Comparison of ENCODE assay signal across 19 cellular contexts in genomic region chr5:154207204-154207603, GRCh38. TPM values are rescaled to one million over a fixed set of nuclear protein-coding genes. Genes with fewer than 3 reads are reported as not detected.
A peak's percentile ranks its signal among the peaks of the same experiment; 100 is the strongest.
DNase-seq lines count a peak whose midpoint lies in the region; ATAC-seq and TF ChIP-seq lines count a peak whose summit lies in the region.
"Had no signal": no experiment of that assay in that cellular context is flagged by ENCODE, and none has a peak within 500 bp of the region (broad histone marks: within the 10 kb centered on the region; RNA-seq: fewer than 3 reads in every experiment).

No MANE protein-coding gene starts in this region.

- H3K4me1 ChIP-seq in IMR-90 (ENCODE audit: control insufficient read depth, insufficient read depth, low read length) = peaks cover 16% of the 10 kb centered on the region
- H3K4me1 ChIP-seq in mesenchymal stem cell (ENCODE audit: control insufficient read depth, insufficient read depth, low read depth, low read length) = peaks cover 3% of the 10 kb centered on the region
- peaks cover 23 to 35% of the 10 kb centered on the region in 2 experiments for H3K4me1 ChIP-seq in trophoblast cell (ENCODE audit: control insufficient read depth in 1 of 2, insufficient read depth in 2 of 2, low read length in 2 of 2)
- H3K4me1 ChIP-seq: BE2C had no signal

- H2AFZ ChIP-seq in IMR-90 (replicated peaks; ENCODE audit: low read length, poor library complexity) (no peak overlapping the region), mesenchymal stem cell (ENCODE audit: low read depth, low read length) (no peak overlapping the region), trophoblast cell (ENCODE audit: insufficient read depth, low read length, poor library complexity) (no peak overlapping the region)
- H2AFZ ChIP-seq: GM23248 had no signal

- CTCF ChIA-PET in IMR-90 (lab: Yijun Ruan, JAX) = interaction anchor here (1.4 kb wide), 1 partner anchor 10 kb away, joined by 6 read pairs; no protein-coding TSS in a partner anchor

- H3K36me3 ChIP-seq in IMR-90 (ENCODE audit: control insufficient read depth, insufficient read depth, low read length) (peaks cover 5% of the 10 kb centered on the region), mesenchymal stem cell (ENCODE audit: control insufficient read depth in 1 of 2, insufficient read depth in 2 of 2, low read depth in 1 of 2, low read length in 2 of 2) (peaks cover 0 to 40% of the 10 kb centered on the region in 2 experiments), trophoblast cell (ENCODE audit: control insufficient read depth in 1 of 2, insufficient read depth in 2 of 2, low read length in 2 of 2) (peaks cover 8 to 20% of the 10 kb centered on the region in 2 experiments)
- H3K36me3 ChIP-seq: BE2C, HAP-1 had no signal

- peaks cover 39 to 92% of the 10 kb centered on the region in 2 experiments for H3K79me1 ChIP-seq in IMR-90 (ENCODE audit: low read depth in 1 of 2, low read length in 2 of 2)
- peaks cover 60% of the 10 kb centered on the region for H3K79me1 ChIP-seq in mesenchymal stem cell (replicated peaks; ENCODE audit: low read length, poor library complexity, severe bottlenecking)
- peaks cover 13% of the 10 kb centered on the region for H3K79me1 ChIP-seq in trophoblast cell (ENCODE audit: low read length)

- H4K12ac ChIP-seq in trophoblast cell (ENCODE audit: low read depth, low read length) = no peak overlapping the region

- H2BK120ac ChIP-seq in IMR-90 (ENCODE audit: low read depth, low read length) (no peak overlapping the region), mesenchymal stem cell (ENCODE audit: low read depth, low read length) (no peak overlapping the region), trophoblast cell (ENCODE audit: insufficient read depth, low read length, poor library complexity) (peak overlapping the region; percentile 40)

- TF ChIP-seq RAD21 in IMR-90 (IDR thresholded peaks at IDR 0.05; ENCODE audit: low read length) = no peak

- H3K14ac ChIP-seq in IMR-90 (replicated peaks; ENCODE audit: low read depth, low read length) (no peak overlapping the region), mesenchymal stem cell (ENCODE audit: low read length in 2 of 2) (no peak overlapping the region), trophoblast cell (ENCODE audit: low read length) (no peak overlapping the region)

- H3K18ac ChIP-seq in IMR-90 (ENCODE audit: low read depth, low read length) = no peak overlapping the region
- peak overlapping the region in 1 of 2 experiments; percentile 23 for H3K18ac ChIP-seq in mesenchymal stem cell (ENCODE audit: low read depth in 1 of 2, low read length in 2 of 2)
- H3K18ac ChIP-seq in trophoblast cell (ENCODE audit: low read length) = peak overlapping the region; percentile 63

- DNase-seq in IMR-90 = no peak
- DNase-seq in T-helper 17 cell = no peak
- DNase-seq in mesenchymal stem cell = no peak
- no peak for DNase-seq in trophoblast cell
- no peak for DNase-seq in SW480 (ENCODE audit: low spot score)
- DNase-seq in NCI-H2196 treated with DMSO at 0.1 percent for 48 hours (lab: John Stamatoyannopoulos, UW; ENCODE audit: unreplicated experiment) = no peak
- DNase-seq: ACHN; BE2C; CD4-positive, CD25-positive, alpha-beta regulatory T cell; CD8-positive, alpha-beta memory T cell; COR-L47; DMS 273 treated with DMSO at 0.1 percent for 48 hours; DMS53; DND-41; EL; GM23248 had no signal

- ATAC-seq in IMR-90 (ENCODE audit: low read depth) = no peak
- no peak for ATAC-seq in T-helper 17 cell
- no peak for ATAC-seq in HG03565 (IDR thresholded peaks at IDR 0.05; ENCODE audit: unreplicated experiment)
- ATAC-seq: GM12878 had no signal

- H2AK5ac ChIP-seq in IMR-90 (ENCODE audit: low read depth, low read length) (peak overlapping the region; percentile 11; the same call in 1 of the 2 replicates), mesenchymal stem cell (ENCODE audit: low read length, severe bottlenecking) (no peak overlapping the region), trophoblast cell (ENCODE audit: low read length) (no peak overlapping the region)

- H2BK12ac ChIP-seq in mesenchymal stem cell (ENCODE audit: low read length in 2 of 2) = peak overlapping the region in 1 of 2 experiments; percentile 37
- H2BK12ac ChIP-seq in trophoblast cell (ENCODE audit: low read length) = peak overlapping the region; percentile 10

- TF ChIP-seq POLR2A in IMR-90 (IDR thresholded peaks at IDR 0.05; ENCODE audit: low read depth, low read length) = no peak

- no peak overlapping the region for H3K4me3 ChIP-seq in IMR-90 (ENCODE audit: insufficient read depth, low read depth, low read length)
- H3K4me3 ChIP-seq in mesenchymal stem cell (ENCODE audit: insufficient read depth in 1 of 2, low read depth in 1 of 2, low read length in 2 of 2) = no peak overlapping the region
- no peak overlapping the region for H3K4me3 ChIP-seq in trophoblast cell (ENCODE audit: low read depth, low read length)
- H3K4me3 ChIP-seq: GM12878, GM23248, HAP-1 had no signal

- no peak overlapping the region for H3K27ac ChIP-seq in IMR-90 (ENCODE audit: insufficient read depth, low read length)
- no peak overlapping the region for H3K27ac ChIP-seq in mesenchymal stem cell (ENCODE audit: low read length, poor library complexity, severe bottlenecking)
- H3K27ac ChIP-seq in trophoblast cell (ENCODE audit: low read depth, low read length) = peak overlapping the region; percentile 59
- H3K27ac ChIP-seq: GM23248 had no signal

- H3K27ac Mint-ChIP-seq in T-helper 17 cell = peak overlapping the region; percentile 67

- peak overlapping the region; percentile 11; the same call in 1 of the 2 replicates for H3K23ac ChIP-seq in IMR-90 (ENCODE audit: low read depth, low read length)
- H3K23ac ChIP-seq in mesenchymal stem cell (ENCODE audit: low read length in 2 of 2) = no peak overlapping the region
- H3K23ac ChIP-seq in trophoblast cell (ENCODE audit: low read length) = no peak overlapping the region

- H4K20me1 ChIP-seq in IMR-90 (ENCODE audit: insufficient read depth, low read length) = peaks cover 4% of the 10 kb centered on the region; the same call in 1 of the 2 replicates

- H3K27me3 ChIP-seq in IMR-90 (ENCODE audit: control insufficient read depth, insufficient read depth, low read length) = no peaks in the 10 kb centered on the region
- no peaks in the 10 kb centered on the region for H3K27me3 ChIP-seq in mesenchymal stem cell (ENCODE audit: control insufficient read depth in 1 of 2, insufficient read depth in 1 of 2, low read length in 2 of 2)
- H3K27me3 ChIP-seq in trophoblast cell (ENCODE audit: insufficient read depth, low read length) = no peaks in the 10 kb centered on the region
- H3K27me3 ChIP-seq: BE2C had no signal

- H3K9me1 ChIP-seq in IMR-90 (ENCODE audit: insufficient read depth, low read length) = peaks cover 47% of the 10 kb centered on the region

- no peaks in the 10 kb centered on the region for H3K27me3 Mint-ChIP-seq in T-helper 17 cell
- H3K27me3 Mint-ChIP-seq: CD4-positive, CD25-positive, alpha-beta regulatory T cell; CD8-positive, alpha-beta memory T cell had no signal

- H3K56ac ChIP-seq in IMR-90 (ENCODE audit: extremely low read depth, insufficient read depth, low read length) = no peak overlapping the region

- H3K9ac ChIP-seq in IMR-90 (ENCODE audit: low read depth, low read length) (no peak overlapping the region), mesenchymal stem cell (ENCODE audit: low read length) (no peak overlapping the region), trophoblast cell (ENCODE audit: low read length) (no peak overlapping the region)
- H3K9ac ChIP-seq: GM23248 had no signal

- POLR2A ChIA-PET in IMR-90 (lab: Charles Lee; ENCODE audit: unreplicated experiment) = no interaction called here

- no peak for TF ChIP-seq CTCF in IMR-90 (conservative IDR thresholded peaks at IDR 0.05; ENCODE audit: low read depth, low read length)

- peaks cover 43% of the 10 kb centered on the region for H3K4me1 Mint-ChIP-seq in T-helper 17 cell

- H4K5ac ChIP-seq in IMR-90 (ENCODE audit: low read depth, low read length) = no peak overlapping the region

- H3K9me3 ChIP-seq in IMR-90 (ENCODE audit: control insufficient read depth, insufficient read depth, low read length) = 0 out of 2 replicates have a peak, but pooled peaks cover 4% of the 10 kb centered on the region
- H3K9me3 ChIP-seq in T-helper 17 cell (ENCODE audit: control insufficient read depth, low read length, poor library complexity, severe bottlenecking) = no peaks in the 10 kb centered on the region
- H3K9me3 ChIP-seq in mesenchymal stem cell (ENCODE audit: control insufficient read depth, low read length) = no peaks in the 10 kb centered on the region
- H3K9me3 ChIP-seq in trophoblast cell (ENCODE audit: insufficient read depth, low read depth, low read length) = no peaks in the 10 kb centered on the region
- H3K9me3 ChIP-seq: BE2C, HAP-1 had no signal

- H2AK9ac ChIP-seq in IMR-90 (replicated peaks; ENCODE audit: low read depth, low read length, poor library complexity) = no peak overlapping the region

- H2BK15ac ChIP-seq in IMR-90 (ENCODE audit: low read depth, low read length) = no peak overlapping the region; the same call in 2 of the 3 replicates
- no peak overlapping the region for H2BK15ac ChIP-seq in mesenchymal stem cell (ENCODE audit: low read depth, poor library complexity, severe bottlenecking)

- H3K4ac ChIP-seq in IMR-90 (ENCODE audit: low read depth, low read length) = peak overlapping the region; percentile 79
- peak overlapping the region in 1 of 2 experiments; percentile 44 for H3K4ac ChIP-seq in mesenchymal stem cell (ENCODE audit: low read depth in 1 of 2, low read length in 2 of 2)
- H3K4ac ChIP-seq in trophoblast cell (ENCODE audit: low read depth, low read length) = no peak overlapping the region

- no peak overlapping the region for H4K8ac ChIP-seq in IMR-90 (ENCODE audit: low read depth in 2 of 2, low read length in 2 of 2)
- no peak overlapping the region for H4K8ac ChIP-seq in mesenchymal stem cell (ENCODE audit: low read length)
- H4K8ac ChIP-seq in trophoblast cell (ENCODE audit: low read depth, low read length) = no peak overlapping the region

- no peak overlapping the region for H3K4me2 ChIP-seq in IMR-90 (ENCODE audit: low read depth, low read length)
- no peak overlapping the region for H3K4me2 ChIP-seq in mesenchymal stem cell (ENCODE audit: low read length, poor library complexity, severe bottlenecking)
- no peak overlapping the region for H3K4me2 ChIP-seq in trophoblast cell (ENCODE audit: low read length)

- H3K36me3 Mint-ChIP-seq in T-helper 17 cell (ENCODE audit: low read depth) = peaks cover 13% of the 10 kb centered on the region

- intact Hi-C loops in IMR-90 (cut with micrococcal nuclease) = no loop called here

- H2BK5ac ChIP-seq in IMR-90 (ENCODE audit: low read depth, low read length, poor library complexity, severe bottlenecking) (no peak overlapping the region), mesenchymal stem cell (ENCODE audit: low read depth, low read length, poor library complexity, severe bottlenecking) (no peak overlapping the region), trophoblast cell (ENCODE audit: low read depth, low read length, poor library complexity) (peak overlapping the region; percentile 13)

- H2BK20ac ChIP-seq in IMR-90 (ENCODE audit: low read depth, low read length) = peak overlapping the region; percentile 31; the same call in 1 of the 2 replicates

- H4K91ac ChIP-seq in IMR-90 (ENCODE audit: insufficient read depth, low read depth, low read length) (no peak overlapping the region), mesenchymal stem cell (ENCODE audit: low read length) (peak overlapping the region; percentile 58), trophoblast cell (ENCODE audit: low read depth, low read length) (peak overlapping the region; percentile 58)

- H3K79me2 ChIP-seq in trophoblast cell (ENCODE audit: control insufficient read depth, insufficient read depth, low read length, poor library complexity) = peaks cover under 1% of the 10 kb centered on the region

- no TSS peak for BruUV-seq in IMR-90 (replicated peaks; lab: Mats Ljungman, UMichigan)

- no peak overlapping the region for H3K4me3 Mint-ChIP-seq in T-helper 17 cell
- H3K4me3 Mint-ChIP-seq: CD8-positive, alpha-beta memory T cell had no signal

- dilution Hi-C loops in IMR-90 (cut with HindIII; ENCODE audit: low sequenced_read_pairs, unreplicated experiment) = no loop called here

- in situ Hi-C loops in IMR-90 (cut with MboI; ENCODE audit: low sequenced_read_pairs) = no loop called here

- 60% methylated on average over 1 of the region's 4 CpGs; no CpG with 5 or more reads in 1 of the 2 experiments for WGBS in IMR-90 (ENCODE audit: extremely low coverage in 2 of 2, insufficient read length in 1 of 2), 2 experiments
- WGBS in mesenchymal stem cell = 98% methylated on average over 4 of the region's 4 CpGs
- WGBS in trophoblast cell (ENCODE audit: extremely low coverage, insufficient coverage, insufficient read length) = no CpG with 5 or more reads among the region's 4 CpGs

RNA-seq across cellular contexts. Expression of gene GALNT10, which starts 16.7 kb away (rescaled TPM):
- total RNA-seq in IMR-90 (2012; rRNA removed) = 43.9 and 46.2 TPM in 2 replicates
- polyA plus RNA-seq in IMR-90 (2012; rRNA removed) = 66.8 and 67.0 TPM in 2 replicates
- polyA plus RNA-seq in IMR-90 (2012; cell fraction: cytosol; rRNA removed) = 21.9 and 22.7 TPM in 2 replicates
- polyA plus RNA-seq in IMR-90 (2012; cell fraction: nucleus; rRNA removed; ENCODE audit: low replicate concordance) = 30.8 and 46.0 TPM in 2 replicates
- total RNA-seq in T-helper 17 cell = 10 to 100 TPM; 34.7 to 40.4 TPM
- 86.0 TPM for polyA plus RNA-seq in mesenchymal stem cell (2013, experiment 1 of 2)
- 85.7 TPM for polyA plus RNA-seq in mesenchymal stem cell (2013, experiment 2 of 2)
- polyA plus RNA-seq in trophoblast cell (2013) = 135 and 140 TPM in 2 replicates
